Comparison of ENCODE assay signal across 13 cellular contexts in the genomic region with DNA sequence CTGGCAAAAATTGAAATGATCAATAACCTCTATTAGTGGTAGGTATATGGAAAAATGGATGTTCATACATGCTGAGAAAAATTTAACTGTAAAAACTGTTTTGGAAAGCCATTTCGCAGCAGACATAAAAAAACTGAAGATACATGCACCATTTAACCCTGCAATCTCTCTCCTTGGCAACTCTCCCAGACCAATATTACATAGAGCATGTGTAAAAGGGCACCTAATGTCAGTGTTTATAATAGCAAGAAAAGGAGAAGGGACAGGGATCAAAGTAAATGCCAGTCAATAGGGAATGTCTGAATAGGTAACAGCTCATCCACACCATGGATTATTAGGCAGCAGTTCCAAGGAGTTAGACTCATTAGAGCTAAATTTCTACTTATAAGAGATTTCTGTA.
DNase-seq lines count a peak whose midpoint lies in the region; ATAC-seq, FAIRE-seq and TF ChIP-seq lines count a peak whose summit lies in the region.
"Had no signal": no experiment of that assay in that cellular context is flagged by ENCODE, and none has a peak within 500 bp of the region (broad histone marks: within the 10 kb centered on the region; RNA-seq: fewer than 3 reads in every experiment).

No MANE protein-coding gene starts in this region.

- H3K4me3 Mint-ChIP-seq in CD14-positive monocyte (no peak overlapping the region), T-helper 17 cell (no peak overlapping the region)
- H3K4me3 Mint-ChIP-seq: activated CD4-positive, alpha-beta memory T cell treated with anti-CD3 and anti-CD28 coated beads, Interleukin-2, amount 10 ng/mL, durations not matched to agents 7 days and 5 days; stimulated activated naive CD8-positive, alpha-beta T cell treated with anti-CD3 and anti-CD28 coated beads, Interleukin-15, Interleukin-2, amounts not matched to agents 100 ng/mL and 50 ng/mL, for 24 hours had no signal

- H3K36me3 ChIP-seq in HEK293 (ENCODE audit: control insufficient read depth in 2 of 2, insufficient read depth in 1 of 2, low read length in 2 of 2) (no peaks in the 10 kb centered on the region), pancreas (no peaks in the 10 kb centered on the region)

- H3K4me3 ChIP-seq in HEK293 (ENCODE audit: low read depth, low read length) = no peak overlapping the region
- H3K4me3 ChIP-seq in pancreas = no peak overlapping the region

- ATAC-seq in T-helper 17 cell = no peak
- ATAC-seq in pancreas = no peak
- no peak for ATAC-seq in GM21367 (IDR thresholded peaks at IDR 0.05; ENCODE audit: unreplicated experiment)
- no peak for ATAC-seq in HG03460 (IDR thresholded peaks at IDR 0.05; ENCODE audit: unreplicated experiment)
- no peak for ATAC-seq in HG02973 (IDR thresholded peaks at IDR 0.05; ENCODE audit: unreplicated experiment)

- H3K27ac ChIP-seq in HEK293 (ENCODE audit: extremely low read depth, low read depth, low read length) = no peak overlapping the region
- peak overlapping the region in 1 of 4 donors; percentile 94 for H3K27ac ChIP-seq in pancreas

- POLR2A ChIA-PET in HEK293 (lab: Yijun Ruan, JAX) = no interaction called here

- H3K9me3 ChIP-seq in HEK293 (ENCODE audit: control insufficient read depth, insufficient read depth, low read depth, low read length) = no peaks in the 10 kb centered on the region
- no peaks in the 10 kb centered on the region for H3K9me3 ChIP-seq in T-helper 17 cell (ENCODE audit: control insufficient read depth, low read length, poor library complexity, severe bottlenecking)
- no peaks in the 10 kb centered on the region for H3K9me3 ChIP-seq in pancreas

- peaks cover 63% of the 10 kb centered on the region for H3K4me1 Mint-ChIP-seq in CD14-positive monocyte
- peaks cover 14% of the 10 kb centered on the region for H3K4me1 Mint-ChIP-seq in T-helper 17 cell

- 33 to 35% methylated on average over 1 of the region's 1 CpG for WGBS in pancreas, 2 donors

- no peaks in the 10 kb centered on the region for H3K27me3 Mint-ChIP-seq in CD14-positive monocyte (ENCODE audit: low read depth in 3 of 3)
- H3K27me3 Mint-ChIP-seq in T-helper 17 cell = no peaks in the 10 kb centered on the region
- H3K27me3 Mint-ChIP-seq: activated CD4-positive, alpha-beta memory T cell treated with anti-CD3 and anti-CD28 coated beads, Interleukin-2, amount 10 ng/mL, durations not matched to agents 7 days and 5 days; stimulated activated naive CD8-positive, alpha-beta T cell treated with anti-CD3 and anti-CD28 coated beads, Interleukin-15, Interleukin-2, amounts not matched to agents 100 ng/mL and 50 ng/mL, for 24 hours had no signal

- no peak for FAIRE-seq in pancreas (lab: Jason Lieb, UNC)

- no peaks in the 10 kb centered on the region for H3K27me3 ChIP-seq in pancreas

- H3K4me1 ChIP-seq in HEK293 (ENCODE audit: control insufficient read depth, insufficient read depth, low read length) (peaks cover 20% of the 10 kb centered on the region), pancreas (peaks cover 42 to 56% (median 45%) of the 10 kb centered on the region in 3 donors)

- intact Hi-C loops in CD14-positive monocyte (cut with micrococcal nuclease) = no loop called here
- intact Hi-C loops in pancreas (cut with DNase I) = no loop called here

- DNase-seq in CD14-positive monocyte (ENCODE audit: low spot score) = no peak
- DNase-seq in NCI-H2081 treated with DMSO at 0.1 percent for 48 hours (lab: John Stamatoyannopoulos, UW) = peak; percentile 60
- DNase-seq in T-helper 17 cell = no peak
- no peak for DNase-seq in pancreas
- DNase-seq: activated CD4-positive, alpha-beta memory T cell treated with anti-CD3 and anti-CD28 coated beads, Interleukin-2, amount 10 ng/mL, durations not matched to agents 7 days and 5 days; C1 segment of cervical spinal cord; HCEC 1CT had no signal

- H3K36me3 Mint-ChIP-seq in CD14-positive monocyte (no peaks in the 10 kb centered on the region), T-helper 17 cell (ENCODE audit: low read depth) (no peaks in the 10 kb centered on the region)

- peak overlapping the region; percentile 15 to 90 (median 78) for H3K27ac Mint-ChIP-seq in CD14-positive monocyte
- peak overlapping the region; percentile 6 for H3K27ac Mint-ChIP-seq in T-helper 17 cell
- H3K27ac Mint-ChIP-seq: activated CD4-positive, alpha-beta memory T cell treated with anti-CD3 and anti-CD28 coated beads, Interleukin-2, amount 10 ng/mL, durations not matched to agents 7 days and 5 days; activated T-helper 2 cell treated with anti-CD3 and anti-CD28 coated beads, Interferon-gamma antibody, Interleukin-2, Interleukin-4, amounts not matched to agents 10 μg/mL and 5 μg/mL and 100 μg/mL, durations not matched to agents 14 hours and 24 hours and 36 hours; stimulated activated naive CD8-positive, alpha-beta T cell treated with anti-CD3 and anti-CD28 coated beads, Interleukin-15, Interleukin-2, amounts not matched to agents 100 ng/mL and 50 ng/mL, for 24 hours had no signal

- H3K9me3 Mint-ChIP-seq in CD14-positive monocyte = peaks cover 0 to 5% (median 0%) of the 10 kb centered on the region in 7 donors

- CTCF ChIA-PET in HEK293 (lab: Yijun Ruan, JAX) = no interaction called here

- TF ChIP-seq CTCF in CD14-positive monocyte (IDR thresholded peaks at IDR 0.05) (no peak), HEK293 (tag by site-specific recombination; IDR thresholded peaks at IDR 0.05) (no peak), pancreas (IDR thresholded peaks at IDR 0.05) (no peak)

TF ChIP-seq in HEK293, 187 proteins besides CTCF, POLR2A, EP300 and RAD21 (continues in another document):
- TF ChIP-seq, protein P1, sequence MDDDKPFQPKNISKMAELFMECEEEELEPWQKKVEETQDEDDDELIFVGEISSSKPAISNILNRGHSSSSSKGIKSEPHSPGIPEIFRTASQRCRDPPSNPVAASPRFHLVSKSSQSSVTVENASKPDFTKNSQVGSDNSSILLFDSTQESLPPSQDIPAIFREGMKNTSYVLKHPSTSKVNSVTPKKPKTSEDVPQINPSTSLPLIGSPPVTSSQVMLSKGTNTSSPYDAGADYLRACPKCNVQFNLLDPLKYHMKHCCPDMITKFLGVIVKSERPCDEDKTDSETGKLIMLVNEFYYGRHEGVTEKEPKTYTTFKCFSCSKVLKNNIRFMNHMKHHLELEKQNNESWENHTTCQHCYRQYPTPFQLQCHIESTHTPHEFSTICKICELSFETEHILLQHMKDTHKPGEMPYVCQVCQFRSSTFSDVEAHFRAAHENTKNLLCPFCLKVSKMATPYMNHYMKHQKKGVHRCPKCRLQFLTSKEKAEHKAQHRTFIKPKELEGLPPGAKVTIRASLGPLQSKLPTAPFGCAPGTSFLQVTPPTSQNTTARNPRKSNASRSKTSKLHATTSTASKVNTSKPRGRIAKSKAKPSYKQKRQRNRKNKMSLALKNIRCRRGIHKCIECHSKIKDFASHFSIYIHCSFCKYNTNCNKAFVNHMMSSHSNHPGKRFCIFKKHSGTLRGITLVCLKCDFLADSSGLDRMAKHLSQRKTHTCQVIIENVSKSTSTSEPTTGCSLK (tag by site-specific recombination; IDR thresholded peaks at IDR 0.05) = no peak
- TF ChIP-seq SETDB1 (IDR thresholded peaks at IDR 0.05; ENCODE audit: insufficient read length, low read length) = peak; percentile 43
- TF ChIP-seq, protein P2, sequence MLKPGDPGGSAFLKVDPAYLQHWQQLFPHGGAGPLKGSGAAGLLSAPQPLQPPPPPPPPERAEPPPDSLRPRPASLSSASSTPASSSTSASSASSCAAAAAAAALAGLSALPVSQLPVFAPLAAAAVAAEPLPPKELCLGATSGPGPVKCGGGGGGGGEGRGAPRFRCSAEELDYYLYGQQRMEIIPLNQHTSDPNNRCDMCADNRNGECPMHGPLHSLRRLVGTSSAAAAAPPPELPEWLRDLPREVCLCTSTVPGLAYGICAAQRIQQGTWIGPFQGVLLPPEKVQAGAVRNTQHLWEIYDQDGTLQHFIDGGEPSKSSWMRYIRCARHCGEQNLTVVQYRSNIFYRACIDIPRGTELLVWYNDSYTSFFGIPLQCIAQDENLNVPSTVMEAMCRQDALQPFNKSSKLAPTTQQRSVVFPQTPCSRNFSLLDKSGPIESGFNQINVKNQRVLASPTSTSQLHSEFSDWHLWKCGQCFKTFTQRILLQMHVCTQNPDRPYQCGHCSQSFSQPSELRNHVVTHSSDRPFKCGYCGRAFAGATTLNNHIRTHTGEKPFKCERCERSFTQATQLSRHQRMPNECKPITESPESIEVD (tag by site-specific recombination; IDR thresholded peaks at IDR 0.05) = peak; percentile 87
- no peak for TF ChIP-seq ZNF140 (tag by site-specific recombination; IDR thresholded peaks at IDR 0.05)
- TF ChIP-seq, protein P3, sequence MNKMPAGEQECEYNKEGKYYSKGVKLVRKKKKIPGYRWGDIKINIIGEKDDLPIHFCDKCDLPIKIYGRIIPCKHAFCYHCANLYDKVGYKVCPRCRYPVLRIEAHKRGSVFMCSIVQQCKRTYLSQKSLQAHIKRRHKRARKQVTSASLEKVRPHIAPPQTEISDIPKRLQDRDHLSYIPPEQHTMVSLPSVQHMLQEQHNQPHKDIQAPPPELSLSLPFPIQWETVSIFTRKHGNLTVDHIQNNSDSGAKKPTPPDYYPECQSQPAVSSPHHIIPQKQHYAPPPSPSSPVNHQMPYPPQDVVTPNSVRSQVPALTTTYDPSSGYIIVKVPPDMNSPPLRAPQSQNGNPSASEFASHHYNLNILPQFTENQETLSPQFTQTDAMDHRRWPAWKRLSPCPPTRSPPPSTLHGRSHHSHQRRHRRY (tag by site-specific recombination; IDR thresholded peaks at IDR 0.05) = no peak
- no peak for TF ChIP-seq ZSCAN23 (tag by site-specific recombination; IDR thresholded peaks at IDR 0.05)
- TF ChIP-seq ZNF426 (tag by site-specific recombination; IDR thresholded peaks at IDR 0.05) = no peak
- TF ChIP-seq, protein P4, sequence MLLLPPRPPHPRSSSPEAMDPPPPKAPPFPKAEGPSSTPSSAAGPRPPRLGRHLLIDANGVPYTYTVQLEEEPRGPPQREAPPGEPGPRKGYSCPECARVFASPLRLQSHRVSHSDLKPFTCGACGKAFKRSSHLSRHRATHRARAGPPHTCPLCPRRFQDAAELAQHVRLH (tag by site-specific recombination; IDR thresholded peaks at IDR 0.05) = no peak
- 0 out of 2 replicates have a peak, but pooled peaks have one; percentile 47 for TF ChIP-seq ZNF211 (tag by site-specific recombination; IDR thresholded peaks at IDR 0.05; ENCODE audit: low read depth)
- TF ChIP-seq, protein P5, sequence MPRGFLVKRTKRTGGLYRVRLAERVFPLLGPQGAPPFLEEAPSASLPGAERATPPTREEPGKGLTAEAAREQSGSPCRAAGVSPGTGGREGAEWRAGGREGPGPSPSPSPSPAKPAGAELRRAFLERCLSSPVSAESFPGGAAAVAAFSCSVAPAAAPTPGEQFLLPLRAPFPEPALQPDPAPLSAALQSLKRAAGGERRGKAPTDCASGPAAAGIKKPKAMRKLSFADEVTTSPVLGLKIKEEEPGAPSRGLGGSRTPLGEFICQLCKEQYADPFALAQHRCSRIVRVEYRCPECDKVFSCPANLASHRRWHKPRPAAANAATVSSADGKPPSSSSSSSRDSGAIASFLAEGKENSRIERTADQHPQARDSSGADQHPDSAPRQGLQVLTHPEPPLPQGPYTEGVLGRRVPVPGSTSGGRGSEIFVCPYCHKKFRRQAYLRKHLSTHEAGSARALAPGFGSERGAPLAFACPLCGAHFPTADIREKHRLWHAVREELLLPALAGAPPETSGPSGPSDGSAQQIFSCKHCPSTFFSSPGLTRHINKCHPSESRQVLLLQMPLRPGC (tag by site-specific recombination; IDR thresholded peaks at IDR 0.05) = no peak
